Comparison of ENCODE assay signal across 18 cellular contexts in genomic region chr17:18224053-18224427, GRCh38. TPM values are rescaled to one million over a fixed set of nuclear protein-coding genes. Genes with fewer than 3 reads are reported as not detected.
DNase-seq lines count a peak whose midpoint lies in the region; ATAC-seq, FAIRE-seq and TF ChIP-seq lines count a peak whose summit lies in the region.
"Had no signal": no experiment of that assay in that cellular context is flagged by ENCODE, and none has a peak within 500 bp of the region (broad histone marks: within the 10 kb centered on the region; RNA-seq: fewer than 3 reads in every experiment).

No MANE protein-coding gene starts in this region.

- H4K20me1 ChIP-seq in HepG2 (ENCODE audit: insufficient read depth, low read length) = peaks cover 4% of the 10 kb centered on the region; the same call in 1 of the 2 replicates

- WGBS in HepG2 (ENCODE audit: low lambda C conversion rate) = 42% methylated on average over 3 of the region's 5 CpGs
- 100% methylated on average over 2 of the region's 5 CpGs for WGBS in right lobe of liver (ENCODE audit: insufficient coverage, low coverage, low lambda C conversion rate, missing lambda C conversion rate)
- 93% methylated on average over 5 of the region's 5 CpGs; no CpG with 5 or more reads in 1 of the 2 donors for WGBS in esophagus squamous epithelium, 2 donors

- peak overlapping the region; percentile 97 for H3K27ac Mint-ChIP-seq in mesothelial cell of epicardium
- H3K27ac Mint-ChIP-seq: activated T-helper 1 cell treated with anti-CD3 and anti-CD28 coated beads, Interleukin-12 subunit alpha, Interleukin-12 subunit beta, Interleukin-2, Interleukin-4 antibody, amounts not matched to agents 30 ng/mL and 10 ng/mL and 1 ng/mL, durations not matched to agents 14 hours and 24 hours and 36 hours had no signal

- H3K4me3 ChIP-seq in HepG2 (replicated peaks in 1 of 3; ENCODE audit: insufficient read depth in 1 of 3, low read depth in 2 of 3, low read length in 3 of 3) = peak overlapping the region; percentile 70 to 93 (median 86)
- no peak overlapping the region for H3K4me3 ChIP-seq in right lobe of liver
- peak overlapping the region in 1 of 4 donors; percentile 82 for H3K4me3 ChIP-seq in esophagus squamous epithelium
- H3K4me3 ChIP-seq: GM23248, left lung had no signal

- H3K36me3 Mint-ChIP-seq in mesothelial cell of epicardium = no peaks in the 10 kb centered on the region

- H2AFZ ChIP-seq in HepG2 (ENCODE audit: low read length) = peak overlapping the region; percentile 48

- peaks cover 14% of the 10 kb centered on the region for H3K79me2 ChIP-seq in HepG2 (ENCODE audit: insufficient read depth, low read length)

- no peak for TF ChIP-seq RAD21 in HepG2 (CRISPR knock-in tag; IDR thresholded peaks at IDR 0.05)

- H3K9ac ChIP-seq in HepG2 (ENCODE audit: insufficient read depth, low read depth, low read length) = peak overlapping the region; percentile 59
- H3K9ac ChIP-seq: GM23248, KMS-11 had no signal

- FAIRE-seq in HepG2 (lab: Jason Lieb, UNC) = no peak
- FAIRE-seq: frontal cortex had no signal

- peaks cover 25% of the 10 kb centered on the region for H3K4me1 Mint-ChIP-seq in mesothelial cell of epicardium

- H3K4me1 ChIP-seq in HepG2 (ENCODE audit: insufficient read depth, low read length) = peaks cover 47% of the 10 kb centered on the region
- no peaks in the 10 kb centered on the region for H3K4me1 ChIP-seq in right lobe of liver
- peaks cover 19 to 54% (median 22%) of the 10 kb centered on the region in 3 donors for H3K4me1 ChIP-seq in esophagus squamous epithelium

- H3K4me3 Mint-ChIP-seq in mesothelial cell of epicardium = no peak overlapping the region

- H3K36me3 ChIP-seq in HepG2 (replicated peaks in 1 of 2; ENCODE audit: control insufficient read depth in 1 of 2, insufficient read depth in 2 of 2, low read length in 2 of 2) (no peaks in the 10 kb centered on the region), right lobe of liver (no peaks in the 10 kb centered on the region), esophagus squamous epithelium (no peaks in the 10 kb centered on the region)
- H3K36me3 ChIP-seq: left lung had no signal

- no peak for TF ChIP-seq POLR2A in HepG2 (IDR thresholded peaks at IDR 0.05; ENCODE audit: insufficient read depth in 1 of 2, low read depth in 2 of 2, low read length in 2 of 2)
- no peak for TF ChIP-seq POLR2A in right lobe of liver (IDR thresholded peaks at IDR 0.05)
- TF ChIP-seq POLR2A in esophagus squamous epithelium (IDR thresholded peaks at IDR 0.05) = no peak

- no peaks in the 10 kb centered on the region for H3K27me3 Mint-ChIP-seq in mesothelial cell of epicardium (ENCODE audit: low read depth)

- intact Hi-C loops in HepG2 (cut with micrococcal nuclease; ENCODE audit: unreplicated experiment) (no loop called here), right lobe of liver (cut with DNase I) (no loop called here), esophagus squamous epithelium (cut with DNase I) (no loop called here)

- peak; percentile 23 for ATAC-seq in HepG2
- ATAC-seq in right lobe of liver = no peak
- ATAC-seq in HG03159 (IDR thresholded peaks at IDR 0.05; ENCODE audit: unreplicated experiment) = no peak
- ATAC-seq: left lung had no signal

- no peaks in the 10 kb centered on the region for H3K9me3 Mint-ChIP-seq in mesothelial cell of epicardium
- H3K9me3 Mint-ChIP-seq: activated T-helper 1 cell treated with anti-CD3 and anti-CD28 coated beads, Interleukin-12 subunit alpha, Interleukin-12 subunit beta, Interleukin-2, Interleukin-4 antibody, amounts not matched to agents 30 ng/mL and 10 ng/mL and 1 ng/mL, durations not matched to agents 14 hours and 24 hours and 36 hours had no signal

- H3K27me3 ChIP-seq in HepG2 (ENCODE audit: control insufficient read depth in 1 of 2, insufficient read depth in 2 of 2, low read length in 2 of 2) (peaks cover 0 to 3% of the 10 kb centered on the region in 2 experiments; a peak in 1 of 5 replicates), right lobe of liver (no peaks in the 10 kb centered on the region), esophagus squamous epithelium (no peaks in the 10 kb centered on the region)
- H3K27me3 ChIP-seq: left lung had no signal

- H3K9me3 ChIP-seq in HepG2 (ENCODE audit: low read length) (no peaks in the 10 kb centered on the region), right lobe of liver (no peaks in the 10 kb centered on the region), esophagus squamous epithelium (no peaks in the 10 kb centered on the region)
- H3K9me3 ChIP-seq: Caco-2, left lung had no signal

- CTCF ChIA-PET in HepG2 (lab: Yijun Ruan, JAX; ENCODE audit: low intra/inter-chr PET ratio, low total read pairs) = no interaction called here

- POLR2A ChIA-PET in HepG2 (lab: Yijun Ruan, JAX) = interaction anchor here (0.6 to 3.2 kb wide), 9 partner anchors 8 to 139 kb away, joined by 3 to 29 read pairs (median 5); partner anchors contain the start of genes ALKBH5, MIEF2, SHMT1 and SMCR8

- H3K27ac ChIP-seq in HepG2 (ENCODE audit: extremely low read length, insufficient read depth, low read length) (peak overlapping the region; percentile 60), right lobe of liver (no peak overlapping the region), esophagus squamous epithelium (peak overlapping the region in 3 of 4 donors; percentile 79 to 86 (median 84))
- H3K27ac ChIP-seq: GM23248, KMS-11, left lung had no signal

- TF ChIP-seq CTCF in HepG2 (CRISPR knock-in tag; IDR thresholded peaks at IDR 0.05) (no peak), right lobe of liver (IDR thresholded peaks at IDR 0.05) (no peak), esophagus squamous epithelium (IDR thresholded peaks at IDR 0.05) (no peak), mesothelial cell of epicardium (IDR thresholded peaks at IDR 0.05; ENCODE audit: unreplicated experiment) (no peak)

- TSS peak; percentile 91 for BruUV-seq in HepG2 (replicated peaks; lab: Mats Ljungman, UMichigan)

- peak overlapping the region; percentile 100 for H3K4me2 ChIP-seq in HepG2 (ENCODE audit: low read depth, low read length)

- peak; percentile 13 for DNase-seq in HepG2 (ENCODE audit: low spot score)
- no peak for DNase-seq in right lobe of liver
- no peak for DNase-seq in esophagus squamous epithelium (lab: John Stamatoyannopoulos, UW)
- DNase-seq in mesothelial cell of epicardium (ENCODE audit: low spot score in 2 of 2, unreplicated experiment in 2 of 2) = no peak
- no peak for DNase-seq in stimulated activated CD4-positive, alpha-beta T cell treated with anti-CD3 and anti-CD28 coated beads, Interleukin-4, amount 100 ng/mL, for 24 hours
- DNase-seq in middle frontal gyrus (ENCODE audit: extremely low spot score, low spot score) = no peak
- no peak for DNase-seq in stimulated activated CD4-positive, alpha-beta T cell treated with anti-CD3 and anti-CD28 coated beads, Interleukin-12 subunit alpha, Interleukin-12 subunit beta, amount 100 ng/mL, for 4 hours
- DNase-seq: ACHN, Caco-2, GM23248, left lung, NCI-H2029 treated with DMSO at 0.1 percent for 48 hours, NCI-H526 treated with DMSO at 0.1 percent for 48 hours, T-helper 2 cell had no signal

- in situ Hi-C loops in HepG2 (cut with HindIII; ENCODE audit: extremely low pct_ligation_motif_present, low pct_unique_long_range_greater_than_20kb) = loop anchor here (5.0 kb wide), 1 partner anchor 33 kb away; the partner anchor contains the start of gene FLII

- TF ChIP-seq EP300 in HepG2 (IDR thresholded peaks at IDR 0.05; ENCODE audit: low read depth in 2 of 2, low read length in 2 of 2) (no peak), HepG2 (CRISPR knock-in tag; IDR thresholded peaks at IDR 0.05; ENCODE audit: borderline replicate concordance) (no peak)

RNA-seq across cellular contexts. Expression of gene LLGL1, which starts 1.4 kb away (rescaled TPM):
- total RNA-seq in HepG2 (2016; rRNA removed; fragmentation: Illumina TruSeq; extraction: Trizol) (15.3 and 19.7 TPM in 2 replicates), right lobe of liver (1 to 10 TPM; 2.0 to 8.6 (median 2.8) TPM), esophagus squamous epithelium (10 to 100 TPM; 25.7 to 30.3 (median 28.0) TPM), mesothelial cell of epicardium (70.8 to 72.5 TPM (median 72.1 TPM) in 3 replicates)
- total RNA-seq in HepG2 (2016; cell fraction: cytosol; rRNA removed; fragmentation: Illumina TruSeq; extraction: Trizol; ENCODE audit: low read depth) = 2.3 and 2.6 TPM in 2 replicates
- total RNA-seq in HepG2 (2016; cell fraction: insoluble cytoplasmic fraction; rRNA removed; fragmentation: Illumina TruSeq; extraction: Trizol) = 15.3 and 17.1 TPM in 2 replicates
- total RNA-seq in HepG2 (2016; cell fraction: membrane; rRNA removed; fragmentation: Illumina TruSeq; extraction: Trizol) = 8.6 and 9.8 TPM in 2 replicates
- 8.6 and 10.2 TPM in 2 replicates for total RNA-seq in HepG2 (2016; cell fraction: nucleus; rRNA removed; fragmentation: Illumina TruSeq; extraction: Trizol)
- 15.0 and 18.8 TPM in 2 replicates for polyA plus RNA-seq in HepG2 (2011; rRNA removed)
- 10.4 and 17.8 TPM in 2 replicates for polyA plus RNA-seq in HepG2 (2011; cell fraction: cytosol; rRNA removed)
- 32.9 and 37.7 TPM in 2 replicates for polyA plus RNA-seq in HepG2 (2011; cell fraction: nucleus; rRNA removed)
- 7.1 and 9.0 TPM in 2 replicates for polyA plus RNA-seq in HepG2 (2012)
- 1.6 and 1.8 TPM in 2 replicates for polyA plus RNA-seq in HepG2 (2016; cell fraction: cytosol; fragmentation: Illumina TruSeq; extraction: Trizol; ENCODE audit: low read depth)
- 13.7 and 17.7 TPM in 2 replicates for polyA plus RNA-seq in HepG2 (2016; cell fraction: insoluble cytoplasmic fraction; fragmentation: Illumina TruSeq; extraction: Trizol; ENCODE audit: low read depth)
- polyA plus RNA-seq in HepG2 (2016; cell fraction: membrane; fragmentation: Illumina TruSeq; extraction: Trizol; ENCODE audit: low read depth) = 5.4 and 6.6 TPM in 2 replicates
- polyA plus RNA-seq in HepG2 (2016; cell fraction: nucleus; fragmentation: Illumina TruSeq; extraction: Trizol; ENCODE audit: insufficient read depth, low read depth) = 15.0 and 16.9 TPM in 2 replicates
- polyA minus RNA-seq in HepG2 (2011; rRNA and poly(A)+ RNA removed; ENCODE audit: low replicate concordance) = 19.0 and 51.1 TPM in 2 replicates
- polyA minus RNA-seq in HepG2 (2011; cell fraction: cytosol; rRNA and poly(A)+ RNA removed) = 11.7 and 14.3 TPM in 2 replicates
- 8.6 and 10.4 TPM in 2 replicates for polyA minus RNA-seq in HepG2 (2011; cell fraction: nucleus; rRNA and poly(A)+ RNA removed)

RNA-seq across cellular contexts. Expression of gene FLII, which starts 34.5 kb away (rescaled TPM):
- total RNA-seq in HepG2 (2016; rRNA removed; fragmentation: Illumina TruSeq; extraction: Trizol) = 130 and 135 TPM in 2 replicates
- total RNA-seq in HepG2 (2016; cell fraction: cytosol; rRNA removed; fragmentation: Illumina TruSeq; extraction: Trizol; ENCODE audit: low read depth) = 20.5 and 23.1 TPM in 2 replicates
- total RNA-seq in HepG2 (2016; cell fraction: insoluble cytoplasmic fraction; rRNA removed; fragmentation: Illumina TruSeq; extraction: Trizol) = 123 and 124 TPM in 2 replicates
- 56.6 and 58.5 TPM in 2 replicates for total RNA-seq in HepG2 (2016; cell fraction: membrane; rRNA removed; fragmentation: Illumina TruSeq; extraction: Trizol)
- 79.3 and 83.0 TPM in 2 replicates for total RNA-seq in HepG2 (2016; cell fraction: nucleus; rRNA removed; fragmentation: Illumina TruSeq; extraction: Trizol)
- 303 and 324 TPM in 2 replicates for polyA plus RNA-seq in HepG2 (2011; rRNA removed)
- 189 and 265 TPM in 2 replicates for polyA plus RNA-seq in HepG2 (2011; cell fraction: cytosol; rRNA removed)
- polyA plus RNA-seq in HepG2 (2011; cell fraction: nucleus; rRNA removed) = 685 and 845 TPM in 2 replicates
- 108 and 130 TPM in 2 replicates for polyA plus RNA-seq in HepG2 (2012)
- polyA plus RNA-seq in HepG2 (2016; cell fraction: cytosol; fragmentation: Illumina TruSeq; extraction: Trizol; ENCODE audit: low read depth) = 15.6 and 17.4 TPM in 2 replicates
- polyA plus RNA-seq in HepG2 (2016; cell fraction: insoluble cytoplasmic fraction; fragmentation: Illumina TruSeq; extraction: Trizol; ENCODE audit: low read depth) = 140 and 172 TPM in 2 replicates
- 37.0 and 39.8 TPM in 2 replicates for polyA plus RNA-seq in HepG2 (2016; cell fraction: membrane; fragmentation: Illumina TruSeq; extraction: Trizol; ENCODE audit: low read depth)
- 198 and 202 TPM in 2 replicates for polyA plus RNA-seq in HepG2 (2016; cell fraction: nucleus; fragmentation: Illumina TruSeq; extraction: Trizol; ENCODE audit: insufficient read depth, low read depth)
- polyA minus RNA-seq in HepG2 (2011; rRNA and poly(A)+ RNA removed; ENCODE audit: low replicate concordance) = 413 and 442 TPM in 2 replicates
- polyA minus RNA-seq in HepG2 (2011; cell fraction: cytosol; rRNA and poly(A)+ RNA removed) = 159 and 175 TPM in 2 replicates
- 95.7 and 108 TPM in 2 replicates for polyA minus RNA-seq in HepG2 (2011; cell fraction: nucleus; rRNA and poly(A)+ RNA removed)
- total RNA-seq in right lobe of liver = 100 to 1,000 TPM in 4 of 6 experiments, 10 to 100 TPM in 2; 89.0 to 171 (median 116) TPM
- 100 to 1,000 TPM; 190 to 344 (median 232) TPM for total RNA-seq in esophagus squamous epithelium
- total RNA-seq in mesothelial cell of epicardium = 190 to 202 TPM (median 199 TPM) in 3 replicates

RNA-seq across cellular contexts. Expression of gene MIEF2, which starts 36.4 kb away (rescaled TPM):
- 8.0 and 8.2 TPM in 2 replicates for total RNA-seq in HepG2 (2016; rRNA removed; fragmentation: Illumina TruSeq; extraction: Trizol)
- 1.4 and 1.9 TPM in 2 replicates for total RNA-seq in HepG2 (2016; cell fraction: cytosol; rRNA removed; fragmentation: Illumina TruSeq; extraction: Trizol; ENCODE audit: low read depth)
- total RNA-seq in HepG2 (2016; cell fraction: insoluble cytoplasmic fraction; rRNA removed; fragmentation: Illumina TruSeq; extraction: Trizol) = 6.8 and 9.6 TPM in 2 replicates
- 2.5 and 2.9 TPM in 2 replicates for total RNA-seq in HepG2 (2016; cell fraction: membrane; rRNA removed; fragmentation: Illumina TruSeq; extraction: Trizol)
- 11.8 and 12.5 TPM in 2 replicates for total RNA-seq in HepG2 (2016; cell fraction: nucleus; rRNA removed; fragmentation: Illumina TruSeq; extraction: Trizol)
- polyA plus RNA-seq in HepG2 (2011; rRNA removed) = 6.0 and 9.5 TPM in 2 replicates
- 10.8 and 16.3 TPM in 2 replicates for polyA plus RNA-seq in HepG2 (2011; cell fraction: cytosol; rRNA removed)
- polyA plus RNA-seq in HepG2 (2011; cell fraction: nucleus; rRNA removed) = 40.2 and 48.1 TPM in 2 replicates
- polyA plus RNA-seq in HepG2 (2012) = 4.3 and 5.9 TPM in 2 replicates
- polyA plus RNA-seq in HepG2 (2016; cell fraction: cytosol; fragmentation: Illumina TruSeq; extraction: Trizol; ENCODE audit: low read depth) = 0.40 and 0.46 TPM in 2 replicates
- polyA plus RNA-seq in HepG2 (2016; cell fraction: insoluble cytoplasmic fraction; fragmentation: Illumina TruSeq; extraction: Trizol; ENCODE audit: low read depth) = 3.5 and 3.7 TPM in 2 replicates
- polyA plus RNA-seq in HepG2 (2016; cell fraction: membrane; fragmentation: Illumina TruSeq; extraction: Trizol; ENCODE audit: low read depth) = 1.1 and 1.2 TPM in 2 replicates
- polyA plus RNA-seq in HepG2 (2016; cell fraction: nucleus; fragmentation: Illumina TruSeq; extraction: Trizol; ENCODE audit: insufficient read depth, low read depth) = 8.4 and 11.9 TPM in 2 replicates
- 12.7 and 29.1 TPM in 2 replicates for polyA minus RNA-seq in HepG2 (2011; rRNA and poly(A)+ RNA removed; ENCODE audit: low replicate concordance)
- 7.4 and 9.1 TPM in 2 replicates for polyA minus RNA-seq in HepG2 (2011; cell fraction: cytosol; rRNA and poly(A)+ RNA removed)
- 18.0 and 20.5 TPM in 2 replicates for polyA minus RNA-seq in HepG2 (2011; cell fraction: nucleus; rRNA and poly(A)+ RNA removed)
- 10 to 100 TPM in 1 of 6 experiments, 1 to 10 TPM in 5; 5.9 to 10.6 (median 7.1) TPM for total RNA-seq in right lobe of liver
- 10 to 100 TPM in 1 of 4 donors, 1 to 10 TPM in 3; 5.5 to 16.1 (median 8.9) TPM for total RNA-seq in esophagus squamous epithelium
- total RNA-seq in mesothelial cell of epicardium = 22.5 to 25.2 TPM (median 23.8 TPM) in 3 replicates

RNA-seq across cellular contexts. Expression of gene ALKBH5, which starts 40.4 kb away (rescaled TPM):
- 68.9 and 77.9 TPM in 2 replicates for total RNA-seq in HepG2 (2016; rRNA removed; fragmentation: Illumina TruSeq; extraction: Trizol)
- total RNA-seq in HepG2 (2016; cell fraction: cytosol; rRNA removed; fragmentation: Illumina TruSeq; extraction: Trizol; ENCODE audit: low read depth) = 33.0 and 40.4 TPM in 2 replicates
- total RNA-seq in HepG2 (2016; cell fraction: insoluble cytoplasmic fraction; rRNA removed; fragmentation: Illumina TruSeq; extraction: Trizol) = 67.3 and 68.1 TPM in 2 replicates
- 116 and 133 TPM in 2 replicates for total RNA-seq in HepG2 (2016; cell fraction: membrane; rRNA removed; fragmentation: Illumina TruSeq; extraction: Trizol)
- 33.2 and 35.5 TPM in 2 replicates for total RNA-seq in HepG2 (2016; cell fraction: nucleus; rRNA removed; fragmentation: Illumina TruSeq; extraction: Trizol)
- polyA plus RNA-seq in HepG2 (2011; rRNA removed) = 76.9 and 81.4 TPM in 2 replicates
- 86.0 TPM in 2 replicates for polyA plus RNA-seq in HepG2 (2011; cell fraction: cytosol; rRNA removed)
- 33.7 and 38.7 TPM in 2 replicates for polyA plus RNA-seq in HepG2 (2011; cell fraction: nucleus; rRNA removed)
- 40.0 and 40.1 TPM in 2 replicates for polyA plus RNA-seq in HepG2 (2012)
- polyA plus RNA-seq in HepG2 (2016; cell fraction: cytosol; fragmentation: Illumina TruSeq; extraction: Trizol; ENCODE audit: low read depth) = 28.2 and 39.0 TPM in 2 replicates
- polyA plus RNA-seq in HepG2 (2016; cell fraction: insoluble cytoplasmic fraction; fragmentation: Illumina TruSeq; extraction: Trizol; ENCODE audit: low read depth) = 72.9 and 78.4 TPM in 2 replicates
- polyA plus RNA-seq in HepG2 (2016; cell fraction: membrane; fragmentation: Illumina TruSeq; extraction: Trizol; ENCODE audit: low read depth) = 87.0 and 103 TPM in 2 replicates
- 49.9 and 55.5 TPM in 2 replicates for polyA plus RNA-seq in HepG2 (2016; cell fraction: nucleus; fragmentation: Illumina TruSeq; extraction: Trizol; ENCODE audit: insufficient read depth, low read depth)
- polyA minus RNA-seq in HepG2 (2011; rRNA and poly(A)+ RNA removed; ENCODE audit: low replicate concordance) = 171 and 230 TPM in 2 replicates
- polyA minus RNA-seq in HepG2 (2011; cell fraction: cytosol; rRNA and poly(A)+ RNA removed) = 93.0 and 100 TPM in 2 replicates
- 24.7 and 35.2 TPM in 2 replicates for polyA minus RNA-seq in HepG2 (2011; cell fraction: nucleus; rRNA and poly(A)+ RNA removed)
- 10 to 100 TPM; 57.5 to 71.8 (median 66.1) TPM for total RNA-seq in right lobe of liver
- 10 to 100 TPM; 55.8 to 58.9 (median 56.9) TPM for total RNA-seq in esophagus squamous epithelium
- 68.6 to 72.3 TPM (median 71.0 TPM) in 3 replicates for total RNA-seq in mesothelial cell of epicardium

Comparison
In these comparisons a context has a peak if more than half of its experiments do, and no peak if none do; other contexts are left out.
1. H3K27ac ChIP-seq: peak in HepG2 (single experiment) and esophagus squamous epithelium (3 of 4); none in right lobe of liver (0 of 3).
2. H3K4me3 ChIP-seq: peak in HepG2 (3 of 3); none in right lobe of liver (0 of 3).